9 cellular contexts compared by ENCODE assay signal in the genomic region with DNA sequence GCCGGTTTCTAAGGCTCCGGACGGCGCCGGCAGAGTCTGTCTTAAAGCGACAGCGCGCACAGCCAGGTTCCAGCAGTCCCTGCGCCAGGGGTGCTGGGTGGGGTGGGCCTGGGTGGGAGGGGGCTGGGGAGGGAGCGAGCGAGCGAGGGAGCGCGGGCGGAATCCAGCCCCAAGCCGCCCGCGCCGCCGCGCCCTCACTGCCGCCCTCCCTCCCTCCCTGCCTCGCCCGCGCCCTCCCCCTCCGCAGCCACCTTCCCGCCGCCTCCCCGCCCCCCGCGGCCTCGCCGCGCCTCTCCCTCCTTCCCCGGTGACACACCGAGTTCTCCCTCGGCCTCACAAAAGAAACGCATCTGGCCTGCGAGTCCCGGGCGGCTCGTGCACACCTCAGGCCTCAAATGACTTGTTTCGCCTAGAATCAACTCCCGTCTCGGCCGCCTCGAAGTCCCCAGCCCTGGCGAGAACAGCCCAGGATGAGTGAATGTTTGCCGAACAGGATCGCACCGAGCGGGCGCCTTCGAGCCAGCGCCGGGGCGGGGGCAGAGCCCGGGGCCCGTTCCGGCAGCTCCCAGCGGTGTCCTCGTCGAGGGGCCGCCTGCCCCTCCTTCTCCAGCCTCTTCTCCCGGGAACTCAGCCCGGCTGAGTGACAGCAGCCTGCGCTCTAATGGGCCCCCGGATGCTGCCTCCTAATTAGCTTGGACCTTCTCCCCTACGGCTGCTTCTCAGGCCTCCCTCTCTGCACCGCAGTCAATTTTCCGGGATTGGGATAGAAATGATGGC. TPM values are rescaled to one million over a fixed set of nuclear protein-coding genes. Genes with fewer than 3 reads are reported as not detected.
DNase-seq lines count a peak whose midpoint lies in the region; ATAC-seq and TF ChIP-seq lines count a peak whose summit lies in the region.
"Had no signal": no experiment of that assay in that cellular context is flagged by ENCODE, and none has a peak within 500 bp of the region (broad histone marks: within the 10 kb centered on the region; RNA-seq: fewer than 3 reads in every experiment).

PITX1 (minus strand) TSS at position 43 of the 777 bp plus-strand sequence. CDS start 347 bp downstream, outside the sequence.

- H3K36me3 ChIP-seq in skeletal muscle satellite cell (ENCODE audit: insufficient read depth, low read length) = no peaks in the 10 kb centered on the region

- intact Hi-C loops in left ventricle myocardium superior (cut with micrococcal nuclease) = no loop called here

- ATAC-seq in activated T-helper 17 cell treated with anti-CD3 and anti-CD28 coated beads, Interleukin-2, amount 50 U/mL, for 72 hours (replicated peaks) = no peak
- ATAC-seq in left ventricle myocardium superior = peak; percentile 18
- ATAC-seq in HG03460 (IDR thresholded peaks at IDR 0.05; ENCODE audit: unreplicated experiment) = no peak
- no peak for ATAC-seq in HG02884 (IDR thresholded peaks at IDR 0.05; ENCODE audit: unreplicated experiment)

- peaks cover 6% of the 10 kb centered on the region for H3K4me1 ChIP-seq in skeletal muscle satellite cell (ENCODE audit: control insufficient read depth, insufficient read depth, low read length)

- in situ Hi-C loops in GM13977 (cut with MboI; ENCODE audit: low pct_unique_long_range_greater_than_20kb, low sequenced_read_pairs, unreplicated experiment) = no loop called here

- peak within 1 kb of the TSS; percentile 93 for H3K4me2 ChIP-seq in skeletal muscle satellite cell (ENCODE audit: low read length)

- H3K36me3 Mint-ChIP-seq in activated T-helper 17 cell treated with anti-CD3 and anti-CD28 coated beads, Interleukin-2, amount 50 U/mL, for 72 hours (ENCODE audit: low read depth) = peaks cover 23% of the 10 kb centered on the region

- no peaks in the 10 kb centered on the region for H3K9me3 Mint-ChIP-seq in activated T-helper 17 cell treated with anti-CD3 and anti-CD28 coated beads, Interleukin-2, amount 50 U/mL, for 72 hours

- H3K9me3 ChIP-seq in skeletal muscle satellite cell (replicated peaks; ENCODE audit: low read length) = no peaks in the 10 kb centered on the region

- H3K4me1 Mint-ChIP-seq in activated T-helper 17 cell treated with anti-CD3 and anti-CD28 coated beads, Interleukin-2, amount 50 U/mL, for 72 hours = peaks cover 15% of the 10 kb centered on the region

- peak within 1 kb of the TSS; percentile 67 for H3K4me3 ChIP-seq in skeletal muscle satellite cell (ENCODE audit: low read length)

- H3K27ac Mint-ChIP-seq in activated T-helper 17 cell treated with anti-CD3 and anti-CD28 coated beads, Interleukin-2, amount 50 U/mL, for 72 hours = no peak within 1 kb of the TSS

- DNase-seq in 8988T = peak; percentile 85
- DNase-seq in GM13977 (ENCODE audit: low spot score) = peak; percentile 65
- peak; percentile 80 for DNase-seq in NCI-H345 (lab: John Stamatoyannopoulos, UW)
- DNase-seq in left ventricle myocardium superior = no peak

- peak within 1 kb of the TSS; percentile 76 for H3K4me3 Mint-ChIP-seq in activated T-helper 17 cell treated with anti-CD3 and anti-CD28 coated beads, Interleukin-2, amount 50 U/mL, for 72 hours

- peaks cover 68% of the 10 kb centered on the region for H3K27me3 Mint-ChIP-seq in activated T-helper 17 cell treated with anti-CD3 and anti-CD28 coated beads, Interleukin-2, amount 50 U/mL, for 72 hours

- peak within 1 kb of the TSS; percentile 57 for H3K9ac ChIP-seq in skeletal muscle satellite cell (ENCODE audit: low read depth, low read length)

- no peak for TF ChIP-seq CTCF in GM13977 (IDR thresholded peaks at IDR 0.05; ENCODE audit: extremely low read depth, insufficient read depth, missing control alignments)

- peaks cover 71% of the 10 kb centered on the region for H3K27me3 ChIP-seq in skeletal muscle satellite cell (ENCODE audit: control insufficient read depth, insufficient read depth, low read length)

RNA-seq across cellular contexts. Expression of gene PITX1, which starts in this region (rescaled TPM):
- not detected for total RNA-seq in activated T-helper 17 cell treated with anti-CD3 and anti-CD28 coated beads, Interleukin-2, amount 50 U/mL, for 72 hours
- total RNA-seq in left ventricle myocardium superior = not detected
- total RNA-seq in skeletal muscle satellite cell (2012; rRNA removed) = 0.66 and 1.0 TPM in 2 replicates
- total RNA-seq: kidney epithelial cell had no signal

Comparison
In these comparisons a context has a peak if more than half of its experiments do, and no peak if none do; other contexts are left out.
1. Peak in ATAC-seq in left ventricle myocardium superior; RNA of the gene not detected or under 1 TPM.